1 cellular context compared by ENCODE assay signal in the genomic region with DNA sequence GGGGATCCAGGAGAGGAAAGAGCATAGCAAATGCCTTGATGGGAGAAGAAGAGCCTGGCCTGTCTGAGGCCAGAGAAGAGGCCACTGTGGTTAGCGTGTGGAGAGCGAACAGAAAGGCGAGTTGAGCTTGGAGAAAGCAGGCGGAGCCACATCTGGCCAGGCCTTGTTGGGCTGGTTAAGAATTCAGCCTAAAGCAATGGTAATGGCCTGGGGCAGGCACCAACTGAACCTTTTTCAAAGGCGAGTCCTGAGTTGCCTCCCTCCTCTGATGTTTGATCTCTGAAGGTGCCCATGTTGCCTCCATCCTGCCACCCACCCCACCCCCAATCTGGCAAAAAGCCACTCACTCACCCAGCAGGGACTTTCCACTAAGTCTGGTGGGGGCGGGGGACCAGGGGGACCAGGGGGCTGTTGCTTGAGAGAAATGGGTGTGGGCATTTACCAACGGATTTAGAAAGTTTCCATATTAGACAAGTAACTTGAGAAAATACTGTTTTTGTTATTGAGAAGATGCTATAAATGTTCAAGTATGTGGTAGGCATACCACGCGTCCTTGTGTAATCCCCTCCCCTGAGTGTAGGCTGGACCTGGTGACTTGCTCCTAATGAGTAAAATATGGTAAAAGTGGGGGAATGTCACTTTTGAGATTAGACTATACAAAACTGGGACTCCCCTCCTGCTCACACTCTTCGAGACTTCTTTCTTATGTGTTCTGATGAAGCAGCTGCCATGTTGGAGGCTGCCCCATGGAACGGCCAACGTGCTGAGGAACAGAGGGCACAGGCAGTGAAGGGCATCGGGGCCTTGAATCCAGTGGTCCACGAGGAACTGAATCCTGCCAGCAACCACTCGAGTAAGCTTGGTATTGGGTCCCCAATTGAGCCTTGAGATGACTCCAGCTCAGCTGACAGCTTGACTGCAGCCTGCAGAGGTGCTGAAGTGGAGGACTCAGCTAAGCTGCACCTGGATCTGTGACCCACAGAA.
TF ChIP-seq lines count a peak whose summit lies in the region.

No MANE protein-coding gene starts in this region.

TF ChIP-seq in GM12878, 131 proteins besides CTCF, POLR2A, EP300 and RAD21 (continued from another document and continues in another):
- TF ChIP-seq, protein P1, sequence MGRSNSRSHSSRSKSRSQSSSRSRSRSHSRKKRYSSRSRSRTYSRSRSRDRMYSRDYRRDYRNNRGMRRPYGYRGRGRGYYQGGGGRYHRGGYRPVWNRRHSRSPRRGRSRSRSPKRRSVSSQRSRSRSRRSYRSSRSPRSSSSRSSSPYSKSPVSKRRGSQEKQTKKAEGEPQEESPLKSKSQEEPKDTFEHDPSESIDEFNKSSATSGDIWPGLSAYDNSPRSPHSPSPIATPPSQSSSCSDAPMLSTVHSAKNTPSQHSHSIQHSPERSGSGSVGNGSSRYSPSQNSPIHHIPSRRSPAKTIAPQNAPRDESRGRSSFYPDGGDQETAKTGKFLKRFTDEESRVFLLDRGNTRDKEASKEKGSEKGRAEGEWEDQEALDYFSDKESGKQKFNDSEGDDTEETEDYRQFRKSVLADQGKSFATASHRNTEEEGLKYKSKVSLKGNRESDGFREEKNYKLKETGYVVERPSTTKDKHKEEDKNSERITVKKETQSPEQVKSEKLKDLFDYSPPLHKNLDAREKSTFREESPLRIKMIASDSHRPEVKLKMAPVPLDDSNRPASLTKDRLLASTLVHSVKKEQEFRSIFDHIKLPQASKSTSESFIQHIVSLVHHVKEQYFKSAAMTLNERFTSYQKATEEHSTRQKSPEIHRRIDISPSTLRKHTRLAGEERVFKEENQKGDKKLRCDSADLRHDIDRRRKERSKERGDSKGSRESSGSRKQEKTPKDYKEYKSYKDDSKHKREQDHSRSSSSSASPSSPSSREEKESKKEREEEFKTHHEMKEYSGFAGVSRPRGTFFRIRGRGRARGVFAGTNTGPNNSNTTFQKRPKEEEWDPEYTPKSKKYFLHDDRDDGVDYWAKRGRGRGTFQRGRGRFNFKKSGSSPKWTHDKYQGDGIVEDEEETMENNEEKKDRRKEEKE (IDR thresholded peaks at IDR 0.05), result no peak
- TF ChIP-seq, protein P2, sequence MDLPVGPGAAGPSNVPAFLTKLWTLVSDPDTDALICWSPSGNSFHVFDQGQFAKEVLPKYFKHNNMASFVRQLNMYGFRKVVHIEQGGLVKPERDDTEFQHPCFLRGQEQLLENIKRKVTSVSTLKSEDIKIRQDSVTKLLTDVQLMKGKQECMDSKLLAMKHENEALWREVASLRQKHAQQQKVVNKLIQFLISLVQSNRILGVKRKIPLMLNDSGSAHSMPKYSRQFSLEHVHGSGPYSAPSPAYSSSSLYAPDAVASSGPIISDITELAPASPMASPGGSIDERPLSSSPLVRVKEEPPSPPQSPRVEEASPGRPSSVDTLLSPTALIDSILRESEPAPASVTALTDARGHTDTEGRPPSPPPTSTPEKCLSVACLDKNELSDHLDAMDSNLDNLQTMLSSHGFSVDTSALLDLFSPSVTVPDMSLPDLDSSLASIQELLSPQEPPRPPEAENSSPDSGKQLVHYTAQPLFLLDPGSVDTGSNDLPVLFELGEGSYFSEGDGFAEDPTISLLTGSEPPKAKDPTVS (IDR thresholded peaks at IDR 0.05; ENCODE audit: low read depth, low read length), result no peak
- TF ChIP-seq PAX8 (IDR thresholded peaks at IDR 0.05), result no peak
- TF ChIP-seq MTA2 (IDR thresholded peaks at IDR 0.05; ENCODE audit: low read depth), result peak; percentile 60; the same call in 1 of the 2 replicates
- no peak for TF ChIP-seq ZNF622 (IDR thresholded peaks at IDR 0.05)
- TF ChIP-seq, protein P3, sequence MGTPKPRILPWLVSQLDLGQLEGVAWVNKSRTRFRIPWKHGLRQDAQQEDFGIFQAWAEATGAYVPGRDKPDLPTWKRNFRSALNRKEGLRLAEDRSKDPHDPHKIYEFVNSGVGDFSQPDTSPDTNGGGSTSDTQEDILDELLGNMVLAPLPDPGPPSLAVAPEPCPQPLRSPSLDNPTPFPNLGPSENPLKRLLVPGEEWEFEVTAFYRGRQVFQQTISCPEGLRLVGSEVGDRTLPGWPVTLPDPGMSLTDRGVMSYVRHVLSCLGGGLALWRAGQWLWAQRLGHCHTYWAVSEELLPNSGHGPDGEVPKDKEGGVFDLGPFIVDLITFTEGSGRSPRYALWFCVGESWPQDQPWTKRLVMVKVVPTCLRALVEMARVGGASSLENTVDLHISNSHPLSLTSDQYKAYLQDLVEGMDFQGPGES (IDR thresholded peaks at IDR 0.05), result no peak
- TF ChIP-seq CHD1 (IDR thresholded peaks at IDR 0.05; ENCODE audit: low read depth, low read length), result no peak
- TF ChIP-seq CBFB (IDR thresholded peaks at IDR 0.05; ENCODE audit: low read depth), result 0 out of 2 replicates have a peak, but pooled peaks have one; percentile 28
- TF ChIP-seq, protein P4, sequence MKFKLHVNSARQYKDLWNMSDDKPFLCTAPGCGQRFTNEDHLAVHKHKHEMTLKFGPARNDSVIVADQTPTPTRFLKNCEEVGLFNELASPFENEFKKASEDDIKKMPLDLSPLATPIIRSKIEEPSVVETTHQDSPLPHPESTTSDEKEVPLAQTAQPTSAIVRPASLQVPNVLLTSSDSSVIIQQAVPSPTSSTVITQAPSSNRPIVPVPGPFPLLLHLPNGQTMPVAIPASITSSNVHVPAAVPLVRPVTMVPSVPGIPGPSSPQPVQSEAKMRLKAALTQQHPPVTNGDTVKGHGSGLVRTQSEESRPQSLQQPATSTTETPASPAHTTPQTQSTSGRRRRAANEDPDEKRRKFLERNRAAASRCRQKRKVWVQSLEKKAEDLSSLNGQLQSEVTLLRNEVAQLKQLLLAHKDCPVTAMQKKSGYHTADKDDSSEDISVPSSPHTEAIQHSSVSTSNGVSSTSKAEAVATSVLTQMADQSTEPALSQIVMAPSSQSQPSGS (IDR thresholded peaks at IDR 0.05; ENCODE audit: low read length), result no peak
- no peak for TF ChIP-seq IRF4 (IDR thresholded peaks at IDR 0.05; ENCODE audit: low read depth, low read length)
- TF ChIP-seq, protein P5, sequence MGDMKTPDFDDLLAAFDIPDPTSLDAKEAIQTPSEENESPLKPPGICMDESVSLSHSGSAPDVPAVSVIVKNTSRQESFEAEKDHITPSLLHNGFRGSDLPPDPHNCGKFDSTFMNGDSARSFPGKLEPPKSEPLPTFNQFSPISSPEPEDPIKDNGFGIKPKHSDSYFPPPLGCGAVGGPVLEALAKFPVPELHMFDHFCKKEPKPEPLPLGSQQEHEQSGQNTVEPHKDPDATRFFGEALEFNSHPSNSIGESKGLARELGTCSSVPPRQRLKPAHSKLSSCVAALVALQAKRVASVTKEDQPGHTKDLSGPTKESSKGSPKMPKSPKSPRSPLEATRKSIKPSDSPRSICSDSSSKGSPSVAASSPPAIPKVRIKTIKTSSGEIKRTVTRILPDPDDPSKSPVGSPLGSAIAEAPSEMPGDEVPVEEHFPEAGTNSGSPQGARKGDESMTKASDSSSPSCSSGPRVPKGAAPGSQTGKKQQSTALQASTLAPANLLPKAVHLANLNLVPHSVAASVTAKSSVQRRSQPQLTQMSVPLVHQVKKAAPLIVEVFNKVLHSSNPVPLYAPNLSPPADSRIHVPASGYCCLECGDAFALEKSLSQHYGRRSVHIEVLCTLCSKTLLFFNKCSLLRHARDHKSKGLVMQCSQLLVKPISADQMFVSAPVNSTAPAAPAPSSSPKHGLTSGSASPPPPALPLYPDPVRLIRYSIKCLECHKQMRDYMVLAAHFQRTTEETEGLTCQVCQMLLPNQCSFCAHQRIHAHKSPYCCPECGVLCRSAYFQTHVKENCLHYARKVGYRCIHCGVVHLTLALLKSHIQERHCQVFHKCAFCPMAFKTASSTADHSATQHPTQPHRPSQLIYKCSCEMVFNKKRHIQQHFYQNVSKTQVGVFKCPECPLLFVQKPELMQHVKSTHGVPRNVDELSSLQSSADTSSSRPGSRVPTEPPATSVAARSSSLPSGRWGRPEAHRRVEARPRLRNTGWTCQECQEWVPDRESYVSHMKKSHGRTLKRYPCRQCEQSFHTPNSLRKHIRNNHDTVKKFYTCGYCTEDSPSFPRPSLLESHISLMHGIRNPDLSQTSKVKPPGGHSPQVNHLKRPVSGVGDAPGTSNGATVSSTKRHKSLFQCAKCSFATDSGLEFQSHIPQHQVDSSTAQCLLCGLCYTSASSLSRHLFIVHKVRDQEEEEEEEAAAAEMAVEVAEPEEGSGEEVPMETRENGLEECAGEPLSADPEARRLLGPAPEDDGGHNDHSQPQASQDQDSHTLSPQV (IDR thresholded peaks at IDR 0.05), result 0 out of 2 replicates have a peak, but pooled peaks have one; percentile 14
- peak; percentile 61 for TF ChIP-seq RUNX3 (IDR thresholded peaks at IDR 0.05; ENCODE audit: low read length)
- peak; percentile 54; the same call in 1 of the 2 replicates for TF ChIP-seq BMI1 (IDR thresholded peaks at IDR 0.05; ENCODE audit: borderline replicate concordance)
- TF ChIP-seq, protein P6, sequence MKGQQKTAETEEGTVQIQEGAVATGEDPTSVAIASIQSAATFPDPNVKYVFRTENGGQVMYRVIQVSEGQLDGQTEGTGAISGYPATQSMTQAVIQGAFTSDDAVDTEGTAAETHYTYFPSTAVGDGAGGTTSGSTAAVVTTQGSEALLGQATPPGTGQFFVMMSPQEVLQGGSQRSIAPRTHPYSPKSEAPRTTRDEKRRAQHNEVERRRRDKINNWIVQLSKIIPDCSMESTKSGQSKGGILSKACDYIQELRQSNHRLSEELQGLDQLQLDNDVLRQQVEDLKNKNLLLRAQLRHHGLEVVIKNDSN (IDR thresholded peaks at IDR 0.05; ENCODE audit: borderline replicate concordance, extremely low read length, insufficient read depth, low read depth, low read length), result no peak
- TF ChIP-seq, protein P7, sequence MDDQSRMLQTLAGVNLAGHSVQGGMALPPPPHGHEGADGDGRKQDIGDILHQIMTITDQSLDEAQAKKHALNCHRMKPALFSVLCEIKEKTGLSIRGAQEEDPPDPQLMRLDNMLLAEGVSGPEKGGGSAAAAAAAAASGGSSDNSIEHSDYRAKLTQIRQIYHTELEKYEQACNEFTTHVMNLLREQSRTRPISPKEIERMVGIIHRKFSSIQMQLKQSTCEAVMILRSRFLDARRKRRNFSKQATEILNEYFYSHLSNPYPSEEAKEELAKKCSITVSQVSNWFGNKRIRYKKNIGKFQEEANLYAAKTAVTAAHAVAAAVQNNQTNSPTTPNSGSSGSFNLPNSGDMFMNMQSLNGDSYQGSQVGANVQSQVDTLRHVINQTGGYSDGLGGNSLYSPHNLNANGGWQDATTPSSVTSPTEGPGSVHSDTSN (IDR thresholded peaks at IDR 0.05; ENCODE audit: insufficient replicate concordance, low read depth, low read length), result no peak
- TF ChIP-seq ZNF24 (IDR thresholded peaks at IDR 0.05), result 0 out of 2 replicates have a peak, but pooled peaks have one; percentile 20
- 0 out of 2 replicates have a peak, but pooled peaks have one; percentile 32 for TF ChIP-seq STAT1 (conservative IDR thresholded peaks at IDR 0.05)
- TF ChIP-seq KDM1A (IDR thresholded peaks at IDR 0.05; ENCODE audit: borderline replicate concordance), result no peak
- no peak for TF ChIP-seq ZZZ3 (IDR thresholded peaks at IDR 0.05; ENCODE audit: control insufficient read depth, insufficient read length, low read depth)
- no peak for TF ChIP-seq CBX3 (IDR thresholded peaks at IDR 0.05; ENCODE audit: borderline replicate concordance, low read depth)
- TF ChIP-seq, protein P8, sequence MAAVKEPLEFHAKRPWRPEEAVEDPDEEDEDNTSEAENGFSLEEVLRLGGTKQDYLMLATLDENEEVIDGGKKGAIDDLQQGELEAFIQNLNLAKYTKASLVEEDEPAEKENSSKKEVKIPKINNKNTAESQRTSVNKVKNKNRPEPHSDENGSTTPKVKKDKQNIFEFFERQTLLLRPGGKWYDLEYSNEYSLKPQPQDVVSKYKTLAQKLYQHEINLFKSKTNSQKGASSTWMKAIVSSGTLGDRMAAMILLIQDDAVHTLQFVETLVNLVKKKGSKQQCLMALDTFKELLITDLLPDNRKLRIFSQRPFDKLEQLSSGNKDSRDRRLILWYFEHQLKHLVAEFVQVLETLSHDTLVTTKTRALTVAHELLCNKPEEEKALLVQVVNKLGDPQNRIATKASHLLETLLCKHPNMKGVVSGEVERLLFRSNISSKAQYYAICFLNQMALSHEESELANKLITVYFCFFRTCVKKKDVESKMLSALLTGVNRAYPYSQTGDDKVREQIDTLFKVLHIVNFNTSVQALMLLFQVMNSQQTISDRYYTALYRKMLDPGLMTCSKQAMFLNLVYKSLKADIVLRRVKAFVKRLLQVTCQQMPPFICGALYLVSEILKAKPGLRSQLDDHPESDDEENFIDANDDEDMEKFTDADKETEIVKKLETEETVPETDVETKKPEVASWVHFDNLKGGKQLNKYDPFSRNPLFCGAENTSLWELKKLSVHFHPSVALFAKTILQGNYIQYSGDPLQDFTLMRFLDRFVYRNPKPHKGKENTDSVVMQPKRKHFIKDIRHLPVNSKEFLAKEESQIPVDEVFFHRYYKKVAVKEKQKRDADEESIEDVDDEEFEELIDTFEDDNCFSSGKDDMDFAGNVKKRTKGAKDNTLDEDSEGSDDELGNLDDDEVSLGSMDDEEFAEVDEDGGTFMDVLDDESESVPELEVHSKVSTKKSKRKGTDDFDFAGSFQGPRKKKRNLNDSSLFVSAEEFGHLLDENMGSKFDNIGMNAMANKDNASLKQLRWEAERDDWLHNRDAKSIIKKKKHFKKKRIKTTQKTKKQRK (IDR thresholded peaks at IDR 0.05; ENCODE audit: low read depth, low read length), result no peak
- TF ChIP-seq, protein P9, sequence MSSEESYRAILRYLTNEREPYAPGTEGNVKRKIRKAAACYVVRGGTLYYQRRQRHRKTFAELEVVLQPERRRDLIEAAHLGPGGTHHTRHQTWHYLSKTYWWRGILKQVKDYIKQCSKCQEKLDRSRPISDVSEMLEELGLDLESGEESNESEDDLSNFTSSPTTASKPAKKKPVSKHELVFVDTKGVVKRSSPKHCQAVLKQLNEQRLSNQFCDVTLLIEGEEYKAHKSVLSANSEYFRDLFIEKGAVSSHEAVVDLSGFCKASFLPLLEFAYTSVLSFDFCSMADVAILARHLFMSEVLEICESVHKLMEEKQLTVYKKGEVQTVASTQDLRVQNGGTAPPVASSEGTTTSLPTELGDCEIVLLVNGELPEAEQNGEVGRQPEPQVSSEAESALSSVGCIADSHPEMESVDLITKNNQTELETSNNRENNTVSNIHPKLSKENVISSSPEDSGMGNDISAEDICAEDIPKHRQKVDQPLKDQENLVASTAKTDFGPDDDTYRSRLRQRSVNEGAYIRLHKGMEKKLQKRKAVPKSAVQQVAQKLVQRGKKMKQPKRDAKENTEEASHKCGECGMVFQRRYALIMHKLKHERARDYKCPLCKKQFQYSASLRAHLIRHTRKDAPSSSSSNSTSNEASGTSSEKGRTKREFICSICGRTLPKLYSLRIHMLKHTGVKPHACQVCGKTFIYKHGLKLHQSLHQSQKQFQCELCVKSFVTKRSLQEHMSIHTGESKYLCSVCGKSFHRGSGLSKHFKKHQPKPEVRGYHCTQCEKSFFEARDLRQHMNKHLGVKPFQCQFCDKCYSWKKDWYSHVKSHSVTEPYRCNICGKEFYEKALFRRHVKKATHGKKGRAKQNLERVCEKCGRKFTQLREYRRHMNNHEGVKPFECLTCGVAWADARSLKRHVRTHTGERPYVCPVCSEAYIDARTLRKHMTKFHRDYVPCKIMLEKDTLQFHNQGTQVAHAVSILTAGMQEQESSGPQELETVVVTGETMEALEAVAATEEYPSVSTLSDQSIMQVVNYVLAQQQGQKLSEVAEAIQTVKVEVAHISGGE (CRISPR knock-in tag; IDR thresholded peaks at IDR 0.05), result no peak
- TF ChIP-seq, protein P10, sequence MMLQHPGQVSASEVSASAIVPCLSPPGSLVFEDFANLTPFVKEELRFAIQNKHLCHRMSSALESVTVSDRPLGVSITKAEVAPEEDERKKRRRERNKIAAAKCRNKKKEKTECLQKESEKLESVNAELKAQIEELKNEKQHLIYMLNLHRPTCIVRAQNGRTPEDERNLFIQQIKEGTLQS (IDR thresholded peaks at IDR 0.05; ENCODE audit: borderline replicate concordance, extremely low read depth, low read depth, low read length), result no peak
- TF ChIP-seq NFXL1 (IDR thresholded peaks at IDR 0.05; ENCODE audit: borderline replicate concordance), result no peak
- TF ChIP-seq NR2C1 (IDR thresholded peaks at IDR 0.05), result no peak
- peak; percentile 33; the same call in 1 of the 2 replicates for TF ChIP-seq JUNB (IDR thresholded peaks at IDR 0.05)
- TF ChIP-seq CHD2 (IDR thresholded peaks at IDR 0.05; ENCODE audit: borderline replicate concordance, low read depth, low read length), result peak; percentile 69; the same call in 1 of the 2 replicates
- TF ChIP-seq POU2F2 (IDR thresholded peaks at IDR 0.05; ENCODE audit: borderline replicate concordance, low read depth, low read length), result peak; percentile 8; the same call in 1 of the 3 replicates
